In genomic region chr15:85976986-85977385, GRCh38 we compare ENCODE assay signal across 24 cellular contexts.
DNase-seq lines count a peak whose midpoint lies in the region; FAIRE-seq and TF ChIP-seq lines count a peak whose summit lies in the region.
"Had no signal": no experiment of that assay in that cellular context is flagged by ENCODE, and none has a peak within 500 bp of the region (broad histone marks: within the 10 kb centered on the region; RNA-seq: fewer than 3 reads in every experiment).

No MANE protein-coding gene starts in this region.

- no peak overlapping the region for H2BK5ac ChIP-seq in trophoblast cell (ENCODE audit: low read depth, low read length, poor library complexity)

- TF ChIP-seq CTCF in bronchial epithelial cell (IDR thresholded peaks at IDR 0.05; ENCODE audit: insufficient read depth, low read length, severe bottlenecking), result no peak

- H4K20me1 ChIP-seq in GM23248 (ENCODE audit: insufficient read depth), result no peaks in the 10 kb centered on the region

- H4K8ac ChIP-seq in trophoblast cell (ENCODE audit: low read depth, low read length), result no peak overlapping the region

- DNase-seq in GM23248, result peak; percentile 2
- peak; percentile 14 for DNase-seq in RKO (ENCODE audit: low spot score)
- peak; percentile 87 for DNase-seq in bronchial epithelial cell (ENCODE audit: low read depth)
- peak; percentile 69 to 89 for DNase-seq in trophoblast cell
- DNase-seq in AG08395 (ENCODE audit: low spot score), result no peak
- DNase-seq in HuH-7 (ENCODE audit: low spot score), result no peak
- no peak for DNase-seq in SIG-M5 (lab: John Stamatoyannopoulos, UW)
- no peak for DNase-seq in NOMO-1 (lab: John Stamatoyannopoulos, UW; ENCODE audit: unreplicated experiment in 2 of 2)
- DNase-seq: activated CD4-positive, alpha-beta memory T cell treated with anti-CD3 and anti-CD28 coated beads, Interleukin-2, amount 10 ng/mL, durations not matched to agents 7 days and 5 days; activated CD4-positive, alpha-beta T cell treated with anti-CD3 and anti-CD28 coated beads for 1 hour; activated naive CD4-positive, alpha-beta T cell treated with anti-CD3 and anti-CD28 coated beads for 36 hours; brain microvascular endothelial cell; DMS79; glutamatergic neuron; Karpas-422; NCI-H1694; NCI-H446; NCI-H774; nephron progenitor cell; stimulated activated CD4-positive, alpha-beta T cell treated with anti-CD3 and anti-CD28 coated beads, Interleukin-15, amount 100 ng/mL, for 24 hours; T-helper 2 cell had no signal

- H3K4me2 ChIP-seq in GM23248 (ENCODE audit: unreplicated experiment) (no peak overlapping the region), trophoblast cell (ENCODE audit: low read length) (no peak overlapping the region)

- H2AK5ac ChIP-seq in trophoblast cell (ENCODE audit: low read length), result no peak overlapping the region

- H3F3A ChIP-seq in GM23248 (ENCODE audit: insufficient read depth), result no peaks in the 10 kb centered on the region

- no peak for FAIRE-seq in bronchial epithelial cell (lab: Jason Lieb, UNC)
- FAIRE-seq: HepG2 had no signal

- no peak overlapping the region for H4K12ac ChIP-seq in trophoblast cell (ENCODE audit: low read depth, low read length)

- H3K4me1 ChIP-seq in GM23248 (ENCODE audit: insufficient read depth), result no peaks in the 10 kb centered on the region
- H3K4me1 ChIP-seq in trophoblast cell (ENCODE audit: control insufficient read depth in 1 of 2, insufficient read depth in 2 of 2, low read length in 2 of 2), result no peaks in the 10 kb centered on the region
- H3K4me1 ChIP-seq: tibial nerve had no signal

- no peak overlapping the region for H2BK120ac ChIP-seq in trophoblast cell (ENCODE audit: insufficient read depth, low read length, poor library complexity)

- H2BK12ac ChIP-seq in trophoblast cell (ENCODE audit: low read length), result no peak overlapping the region

- H3K4me3 ChIP-seq in GM23248 (no peak overlapping the region), bronchial epithelial cell (ENCODE audit: low read depth, low read length) (no peak overlapping the region), trophoblast cell (ENCODE audit: low read depth, low read length) (no peak overlapping the region)
- H3K4me3 ChIP-seq: tibial nerve had no signal

- no peaks in the 10 kb centered on the region for H3K79me1 ChIP-seq in trophoblast cell (ENCODE audit: low read length)

- H3K79me2 ChIP-seq in GM23248 (ENCODE audit: insufficient read depth), result no peaks in the 10 kb centered on the region
- no peaks in the 10 kb centered on the region for H3K79me2 ChIP-seq in trophoblast cell (ENCODE audit: control insufficient read depth, insufficient read depth, low read length, poor library complexity)

- H3K23ac ChIP-seq in trophoblast cell (ENCODE audit: low read length), result no peak overlapping the region

- no peaks in the 10 kb centered on the region for H3K27me3 ChIP-seq in GM23248 (replicated peaks; ENCODE audit: insufficient read depth)
- no peaks in the 10 kb centered on the region for H3K27me3 ChIP-seq in bronchial epithelial cell (ENCODE audit: control insufficient read depth, insufficient read depth, low read length)
- H3K27me3 ChIP-seq in trophoblast cell (ENCODE audit: insufficient read depth, low read length), result no peaks in the 10 kb centered on the region
- H3K27me3 ChIP-seq: brain microvascular endothelial cell, tibial nerve had no signal

- H4K91ac ChIP-seq in trophoblast cell (ENCODE audit: low read depth, low read length), result no peak overlapping the region

- H3K4ac ChIP-seq in trophoblast cell (ENCODE audit: low read depth, low read length), result no peak overlapping the region

- H3K18ac ChIP-seq in trophoblast cell (ENCODE audit: low read length), result no peak overlapping the region

- H2AFZ ChIP-seq in GM23248 (no peak overlapping the region), trophoblast cell (ENCODE audit: insufficient read depth, low read length, poor library complexity) (no peak overlapping the region)

- H3K27ac ChIP-seq in GM23248 (no peak overlapping the region), trophoblast cell (ENCODE audit: low read depth, low read length) (no peak overlapping the region)
- H3K27ac ChIP-seq: brain microvascular endothelial cell, C4-2B, tibial nerve had no signal

- no peak overlapping the region for H3K9ac ChIP-seq in GM23248
- H3K9ac ChIP-seq in trophoblast cell (ENCODE audit: low read length), result no peak overlapping the region

- H3K36me3 ChIP-seq in GM23248 (ENCODE audit: low read depth), result no peaks in the 10 kb centered on the region
- no peaks in the 10 kb centered on the region for H3K36me3 ChIP-seq in bronchial epithelial cell (ENCODE audit: control insufficient read depth, insufficient read depth, low read length)
- H3K36me3 ChIP-seq in trophoblast cell (ENCODE audit: control insufficient read depth in 1 of 2, insufficient read depth in 2 of 2, low read length in 2 of 2), result no peaks in the 10 kb centered on the region
- H3K36me3 ChIP-seq: brain microvascular endothelial cell, tibial nerve had no signal

- 47 to 48% methylated on average over 3 of the region's 3 CpGs for WGBS in GM23248 (ENCODE audit: low coverage in 1 of 2, low lambda C conversion rate in 2 of 2, missing lambda C conversion rate in 2 of 2), 2 experiments
- no CpG with 5 or more reads among the region's 3 CpGs for WGBS in trophoblast cell (ENCODE audit: extremely low coverage, insufficient coverage, insufficient read length)

- no peaks in the 10 kb centered on the region for H3K9me2 ChIP-seq in GM23248 (ENCODE audit: insufficient read depth)

- in situ Hi-C loops in GM23248 (cut with MboI), result no loop called here

- H3K9me3 ChIP-seq in GM23248 (ENCODE audit: low read depth) (no peaks in the 10 kb centered on the region), trophoblast cell (ENCODE audit: insufficient read depth, low read depth, low read length) (no peaks in the 10 kb centered on the region)

- no peak overlapping the region for H3K14ac ChIP-seq in trophoblast cell (ENCODE audit: low read length)

Comparison
In these comparisons a context has a peak if more than half of its experiments do, and no peak if none do; other contexts are left out.
1. DNase-seq: peak in GM23248 (single experiment), RKO (single experiment), bronchial epithelial cell (single experiment) and trophoblast cell (2 of 2); none in AG08395 (single experiment), HuH-7 (single experiment), SIG-M5 (single experiment) and NOMO-1 (0 of 2).